ENCODE assay signal across 10 cellular contexts in the genomic region with DNA sequence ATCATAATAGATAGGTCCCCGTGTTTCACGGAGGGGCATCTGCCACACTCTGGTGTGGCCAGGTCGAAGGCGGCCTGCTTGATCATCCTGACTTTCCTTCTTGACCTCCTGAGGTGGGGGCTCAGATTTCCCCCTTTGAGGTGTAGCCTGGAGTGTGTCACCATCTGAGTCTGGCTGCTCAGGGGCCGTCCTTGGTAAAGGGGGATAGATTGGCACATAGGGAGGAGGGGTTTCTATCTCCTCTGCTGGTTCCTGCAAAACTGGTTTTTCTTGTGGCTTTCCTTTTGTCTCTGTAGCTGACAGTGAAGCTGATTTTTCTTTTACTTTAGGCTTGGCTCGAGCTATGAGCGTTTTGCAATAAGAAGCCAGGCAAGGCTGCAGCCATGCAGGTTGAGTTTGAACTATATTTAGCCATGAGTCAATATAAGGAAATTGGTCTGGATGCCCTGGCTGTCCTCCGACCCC. TPM values are rescaled to one million over a fixed set of nuclear protein-coding genes. Genes with fewer than 3 reads are reported as not detected.
DNase-seq lines count a peak whose midpoint lies in the region; ATAC-seq and TF ChIP-seq lines count a peak whose summit lies in the region.
"Had no signal": no experiment of that assay in that cellular context is flagged by ENCODE, and none has a peak within 500 bp of the region (broad histone marks: within the 10 kb centered on the region; RNA-seq: fewer than 3 reads in every experiment).

No MANE protein-coding gene starts in this region.

- peaks cover 10% of the 10 kb centered on the region for H3K4me1 Mint-ChIP-seq in Calu3 (ENCODE audit: low read depth, unreplicated experiment)
- H3K4me1 Mint-ChIP-seq in activated CD4-positive, alpha-beta T cell treated with anti-CD3 and anti-CD28 coated beads for 36 hours = no peaks in the 10 kb centered on the region
- peaks cover 13 to 23% of the 10 kb centered on the region in 2 donors for H3K4me1 Mint-ChIP-seq in effector memory CD8-positive, alpha-beta T cell (ENCODE audit: low read depth in 2 of 2)

- H3K27me3 ChIP-seq in mesendoderm (ENCODE audit: insufficient read depth, low read length, poor library complexity) = no peaks in the 10 kb centered on the region
- H3K27me3 ChIP-seq: colonic mucosa had no signal

- no TSS peak for BruUV-seq in Calu3 (replicated peaks; lab: Mats Ljungman, UMichigan)

- peaks cover 12% of the 10 kb centered on the region for H3K9me3 Mint-ChIP-seq in Calu3 (ENCODE audit: low read depth, unreplicated experiment)
- peaks cover 60% of the 10 kb centered on the region for H3K9me3 Mint-ChIP-seq in activated CD4-positive, alpha-beta T cell treated with anti-CD3 and anti-CD28 coated beads for 36 hours (ENCODE audit: low read depth)
- H3K9me3 Mint-ChIP-seq in effector memory CD8-positive, alpha-beta T cell = peaks cover 7 to 30% of the 10 kb centered on the region in 2 donors

- H3K27ac ChIP-seq in mesendoderm (ENCODE audit: low read depth, low read length) = no peak overlapping the region
- H3K27ac ChIP-seq: colonic mucosa had no signal

- ATAC-seq in activated CD4-positive, alpha-beta T cell treated with anti-CD3 and anti-CD28 coated beads for 36 hours = no peak
- ATAC-seq in effector memory CD8-positive, alpha-beta T cell (replicated peaks) = no peak
- no peak for ATAC-seq in HG02870 (IDR thresholded peaks at IDR 0.05; ENCODE audit: unreplicated experiment)

- no peak overlapping the region for H3K4me3 Mint-ChIP-seq in Calu3 (ENCODE audit: low read depth, unreplicated experiment)
- H3K4me3 Mint-ChIP-seq in activated CD4-positive, alpha-beta T cell treated with anti-CD3 and anti-CD28 coated beads for 36 hours = no peak overlapping the region
- no peak overlapping the region for H3K4me3 Mint-ChIP-seq in effector memory CD8-positive, alpha-beta T cell

- no peak overlapping the region for H3K18ac ChIP-seq in mesendoderm (ENCODE audit: low read length)

- no peaks in the 10 kb centered on the region for H3K4me1 ChIP-seq in mesendoderm (ENCODE audit: control insufficient read depth, low read depth, low read length)
- H3K4me1 ChIP-seq: colonic mucosa had no signal

- no peak overlapping the region for H4K5ac ChIP-seq in mesendoderm (ENCODE audit: low read length)

- no CpG with 5 or more reads among the region's 8 CpGs for WGBS in mesendoderm (ENCODE audit: extremely low coverage, insufficient coverage, low lambda C conversion rate)

- no peak overlapping the region for H3K4me3 ChIP-seq in mesendoderm (ENCODE audit: low read length)
- H3K4me3 ChIP-seq: colonic mucosa had no signal

- H3K56ac ChIP-seq in mesendoderm (ENCODE audit: low read length) = no peak overlapping the region

- intact Hi-C loops in Calu3 (cut with micrococcal nuclease; ENCODE audit: unreplicated experiment) = no loop called here
- intact Hi-C loops in activated CD4-positive, alpha-beta T cell treated with anti-CD3 and anti-CD28 coated beads for 36 hours (cut with DNase I, micrococcal nuclease) = no loop called here

- TF ChIP-seq CTCF in Calu3 (IDR thresholded peaks at IDR 0.05; ENCODE audit: unreplicated experiment) = no peak

- H2AK5ac ChIP-seq in mesendoderm (ENCODE audit: low read length) = no peak overlapping the region

- no peak overlapping the region for H4K8ac ChIP-seq in mesendoderm (ENCODE audit: low read depth, low read length)

- H3K9ac ChIP-seq in mesendoderm (ENCODE audit: low read length) = no peak overlapping the region

- H3K4ac ChIP-seq in mesendoderm (ENCODE audit: low read depth, low read length) = no peak overlapping the region

- H3K36me3 ChIP-seq in mesendoderm (ENCODE audit: control insufficient read depth, insufficient read depth, low read length) = peaks cover 1% of the 10 kb centered on the region
- H3K36me3 ChIP-seq: colonic mucosa had no signal

- no peaks in the 10 kb centered on the region for H3K27me3 Mint-ChIP-seq in Calu3 (ENCODE audit: unreplicated experiment)
- no peaks in the 10 kb centered on the region for H3K27me3 Mint-ChIP-seq in activated CD4-positive, alpha-beta T cell treated with anti-CD3 and anti-CD28 coated beads for 36 hours
- no peaks in the 10 kb centered on the region for H3K27me3 Mint-ChIP-seq in effector memory CD8-positive, alpha-beta T cell

- H3K4me2 ChIP-seq in mesendoderm (ENCODE audit: low read length) = no peak overlapping the region

- no peak overlapping the region for H3K23ac ChIP-seq in mesendoderm (ENCODE audit: low read length)

- H3K79me1 ChIP-seq in mesendoderm (ENCODE audit: low read length) = peaks cover 4% of the 10 kb centered on the region

- CTCF ChIA-PET in Calu3 (lab: Charles Lee) = no interaction called here
- CTCF ChIA-PET in activated CD4-positive, alpha-beta T cell treated with anti-CD3 and anti-CD28 coated beads for 36 hours (lab: Charles Lee) = no interaction called here

- peak overlapping the region; percentile 87 for H3K27ac Mint-ChIP-seq in Calu3 (ENCODE audit: unreplicated experiment)
- no peak overlapping the region for H3K27ac Mint-ChIP-seq in activated CD4-positive, alpha-beta T cell treated with anti-CD3 and anti-CD28 coated beads for 36 hours
- no peak overlapping the region for H3K27ac Mint-ChIP-seq in effector memory CD8-positive, alpha-beta T cell

- peak; percentile 38 for DNase-seq in Calu3
- peak; percentile 35 for DNase-seq in MV-4-11 (lab: John Stamatoyannopoulos, UW)
- peak; percentile 27 for DNase-seq in dermis blood vessel endothelial cell
- DNase-seq in mesendoderm = peak; percentile 29
- DNase-seq in activated CD4-positive, alpha-beta T cell treated with anti-CD3 and anti-CD28 coated beads for 36 hours = no peak
- no peak for DNase-seq in effector memory CD8-positive, alpha-beta T cell
- no peak for DNase-seq in activated CD8-positive, alpha-beta memory T cell treated with anti-CD3 and anti-CD28 coated beads for 24 hours
- DNase-seq: colonic mucosa, NCI-H2081 had no signal

- POLR2A ChIA-PET in activated CD4-positive, alpha-beta T cell treated with anti-CD3 and anti-CD28 coated beads for 36 hours (lab: Charles Lee) = no interaction called here

- H2BK15ac ChIP-seq in mesendoderm (replicated peaks; ENCODE audit: low read depth) = no peak overlapping the region

- peaks cover 33% of the 10 kb centered on the region for H3K36me3 Mint-ChIP-seq in Calu3 (ENCODE audit: insufficient read depth, unreplicated experiment)
- H3K36me3 Mint-ChIP-seq in activated CD4-positive, alpha-beta T cell treated with anti-CD3 and anti-CD28 coated beads for 36 hours (ENCODE audit: low read depth) = peaks cover 54% of the 10 kb centered on the region
- H3K36me3 Mint-ChIP-seq in effector memory CD8-positive, alpha-beta T cell (ENCODE audit: insufficient read depth) = peaks cover 26% of the 10 kb centered on the region

- H2BK5ac ChIP-seq in mesendoderm (ENCODE audit: low read length) = no peak overlapping the region

- H3K79me2 ChIP-seq in mesendoderm (ENCODE audit: control insufficient read depth, insufficient read depth, low read length) = no peaks in the 10 kb centered on the region

- H2BK120ac ChIP-seq in mesendoderm (ENCODE audit: low read depth, low read length) = no peak overlapping the region

RNA-seq across cellular contexts. Expression of a gene that starts 7.1 kb away (rescaled TPM):
- total RNA-seq in Calu3 (2022) (2.4 and 2.5 TPM in 2 replicates), dermis blood vessel endothelial cell (4.8 TPM in 2 replicates)
- 7.7 TPM for polyA plus RNA-seq in mesendoderm (2013, experiment 1 of 2)
- polyA plus RNA-seq in mesendoderm (2013, experiment 2 of 2) = 7.5 TPM
- 1 to 10 TPM; 3.5 to 6.2 TPM for total RNA-seq in activated CD4-positive, alpha-beta T cell treated with anti-CD3 and anti-CD28 coated beads for 36 hours

RNA-seq across cellular contexts. Expression of a gene that starts 8.5 kb away (rescaled TPM):
- 7.2 and 7.6 TPM in 2 replicates for total RNA-seq in Calu3 (2022)
- total RNA-seq in dermis blood vessel endothelial cell = 4.5 and 7.7 TPM in 2 replicates
- 6.9 TPM for polyA plus RNA-seq in mesendoderm (2013, experiment 1 of 2)
- polyA plus RNA-seq in mesendoderm (2013, experiment 2 of 2) = 7.2 TPM
- total RNA-seq in activated CD4-positive, alpha-beta T cell treated with anti-CD3 and anti-CD28 coated beads for 36 hours = 1 to 10 TPM; 6.3 to 8.9 TPM

Comparison
In these comparisons a context has a peak if more than half of its experiments do, and no peak if none do; other contexts are left out.
1. DNase-seq: peak in Calu3 (single experiment), MV-4-11 (single experiment), dermis blood vessel endothelial cell (single experiment) and mesendoderm (single experiment); none in activated CD4-positive, alpha-beta T cell treated with anti-CD3 and anti-CD28 coated beads for 36 hours (single experiment), effector memory CD8-positive, alpha-beta T cell (0 of 3) and activated CD8-positive, alpha-beta memory T cell treated with anti-CD3 and anti-CD28 coated beads for 24 hours (single experiment).